In the genomic region with DNA sequence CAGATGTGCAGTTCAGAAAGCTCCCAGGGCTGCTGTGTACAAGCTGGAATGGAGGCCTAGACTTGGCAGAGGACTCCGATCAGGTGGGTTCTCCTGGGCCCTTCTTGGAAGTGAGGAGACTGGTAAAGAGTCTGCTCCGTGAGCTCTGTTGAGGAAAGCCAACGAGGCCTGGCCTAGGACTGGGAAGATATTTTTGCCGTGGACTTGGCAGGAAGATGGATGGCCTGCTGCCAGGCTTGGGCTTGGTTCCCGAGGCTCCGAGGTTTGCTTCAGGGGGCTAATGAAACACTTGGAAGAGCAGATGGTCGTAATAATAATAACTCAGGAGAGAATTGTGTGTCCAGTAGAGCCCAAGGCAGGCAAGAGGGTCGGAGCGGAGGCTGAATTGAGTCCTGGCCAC, we compare ENCODE assay signal across 13 cellular contexts. TPM values are rescaled to one million over a fixed set of nuclear protein-coding genes. Genes with fewer than 3 reads are reported as not detected.
DNase-seq lines count a peak whose midpoint lies in the region; ATAC-seq and TF ChIP-seq lines count a peak whose summit lies in the region.
"Had no signal": no experiment of that assay in that cellular context is flagged by ENCODE, and none has a peak within 500 bp of the region (broad histone marks: within the 10 kb centered on the region; RNA-seq: fewer than 3 reads in every experiment).

No MANE protein-coding gene starts in this region.

- WGBS in sigmoid colon, 2 donors: 65 to 66% methylated on average over 9 of the region's 9 CpGs

- TF ChIP-seq CTCF in HEK293 (tag by site-specific recombination; IDR thresholded peaks at IDR 0.05): no peak
- TF ChIP-seq CTCF in sigmoid colon (IDR thresholded peaks at IDR 0.05): no peak
- no peak for TF ChIP-seq CTCF in breast epithelium (IDR thresholded peaks at IDR 0.05)

- POLR2A ChIA-PET in HEK293 (lab: Yijun Ruan, JAX): interaction anchor here (0.8 to 1.6 kb wide), 5 partner anchors 9 to 126 kb away, joined by 3 to 10 read pairs (median 3); a partner anchor contains a TSS

- H3K4me1 ChIP-seq in HEK293 (ENCODE audit: control insufficient read depth, insufficient read depth, low read length) (no peaks in the 10 kb centered on the region), sigmoid colon (peaks cover 0 to 25% (median 17%) of the 10 kb centered on the region in 4 donors), breast epithelium (peaks cover 0 to 7% of the 10 kb centered on the region in 2 donors)

- intact Hi-C loops in left cardiac atrium (cut with DNase I) (no loop called here), sigmoid colon (cut with DNase I) (no loop called here), breast epithelium (cut with DNase I; ENCODE audit: low total_unique reads) (no loop called here)

- CTCF ChIA-PET in HEK293 (lab: Yijun Ruan, JAX): interaction anchor here (1.3 kb wide), 1 partner anchor 9 kb away, joined by 5 read pairs; no protein-coding TSS in a partner anchor

- peak; percentile 39 to 70 for ATAC-seq in left cardiac atrium
- ATAC-seq in GM21529 (IDR thresholded peaks at IDR 0.05; ENCODE audit: unreplicated experiment): no peak
- ATAC-seq: SK-N-SH treated with all-trans-retinoic acid at 6 μM for 48 hours had no signal

- TF ChIP-seq EP300 in sigmoid colon (IDR thresholded peaks at IDR 0.05): no peak

- H3K36me3 ChIP-seq in HEK293 (ENCODE audit: control insufficient read depth in 2 of 2, insufficient read depth in 1 of 2, low read length in 2 of 2) (peaks cover 0 to 38% of the 10 kb centered on the region in 2 experiments; a peak in 2 of 3 replicates), sigmoid colon (peaks cover 13 to 29% (median 18%) of the 10 kb centered on the region in 4 donors), breast epithelium (peaks cover 9% of the 10 kb centered on the region)

- H3K27ac ChIP-seq in HEK293 (ENCODE audit: extremely low read depth, low read depth, low read length) (peak overlapping the region; percentile 37; the same call in 1 of the 2 replicates), sigmoid colon (peak overlapping the region; percentile 37 to 72 (median 65)), breast epithelium (peak overlapping the region in 1 of 2 donors; percentile 14)
- H3K27ac ChIP-seq: tibial nerve, WERI-Rb-1 had no signal

- TF ChIP-seq POLR2A in sigmoid colon (IDR thresholded peaks at IDR 0.05) (no peak), breast epithelium (IDR thresholded peaks at IDR 0.05) (no peak)

- H3K27me3 ChIP-seq in sigmoid colon: peaks cover 0 to 25% (median 18%) of the 10 kb centered on the region in 3 donors
- peaks cover 0 to 8% of the 10 kb centered on the region in 2 donors for H3K27me3 ChIP-seq in breast epithelium

- H3K4me3 ChIP-seq in HEK293 (ENCODE audit: low read depth, low read length) (no peak overlapping the region), sigmoid colon (no peak overlapping the region), breast epithelium (no peak overlapping the region)
- H3K4me3 ChIP-seq: tibial nerve had no signal

- H3K9me3 ChIP-seq in HEK293 (ENCODE audit: control insufficient read depth, insufficient read depth, low read depth, low read length): no peaks in the 10 kb centered on the region
- H3K9me3 ChIP-seq in sigmoid colon: no peaks in the 10 kb centered on the region
- H3K9me3 ChIP-seq in breast epithelium: no peaks in the 10 kb centered on the region
- H3K9me3 ChIP-seq: tibial nerve had no signal

- DNase-seq in anterior cingulate cortex (lab: John Stamatoyannopoulos, UW) (peak in 52 of 58 donors; percentile 19 to 83 (median 60)), left cardiac atrium (no peak), sigmoid colon (peak; percentile 82), breast epithelium (ENCODE audit: low spot score in 2 of 2) (no peak), COLO829 (ENCODE audit: low spot score) (no peak), T-helper 1 cell (no peak)
- DNase-seq: activated naive CD4-positive, alpha-beta T cell treated with anti-CD3 and anti-CD28 coated beads, Interleukin-2, amount 10 ng/mL, durations not matched to agents 7 days and 5 days; NCI-H2107; WERI-Rb-1 had no signal

TF ChIP-seq in HEK293, 187 proteins besides CTCF, POLR2A, EP300 and RAD21 (continues in another document):
- TF ChIP-seq WT1 (tag by site-specific recombination; IDR thresholded peaks at IDR 0.05): no peak
- TF ChIP-seq BCL11B (tag by site-specific recombination; IDR thresholded peaks at IDR 0.05; ENCODE audit: low read depth): no peak
- TF ChIP-seq ZBTB7A (tag by site-specific recombination; IDR thresholded peaks at IDR 0.05; ENCODE audit: low read depth): no peak
- TF ChIP-seq, protein P1, sequence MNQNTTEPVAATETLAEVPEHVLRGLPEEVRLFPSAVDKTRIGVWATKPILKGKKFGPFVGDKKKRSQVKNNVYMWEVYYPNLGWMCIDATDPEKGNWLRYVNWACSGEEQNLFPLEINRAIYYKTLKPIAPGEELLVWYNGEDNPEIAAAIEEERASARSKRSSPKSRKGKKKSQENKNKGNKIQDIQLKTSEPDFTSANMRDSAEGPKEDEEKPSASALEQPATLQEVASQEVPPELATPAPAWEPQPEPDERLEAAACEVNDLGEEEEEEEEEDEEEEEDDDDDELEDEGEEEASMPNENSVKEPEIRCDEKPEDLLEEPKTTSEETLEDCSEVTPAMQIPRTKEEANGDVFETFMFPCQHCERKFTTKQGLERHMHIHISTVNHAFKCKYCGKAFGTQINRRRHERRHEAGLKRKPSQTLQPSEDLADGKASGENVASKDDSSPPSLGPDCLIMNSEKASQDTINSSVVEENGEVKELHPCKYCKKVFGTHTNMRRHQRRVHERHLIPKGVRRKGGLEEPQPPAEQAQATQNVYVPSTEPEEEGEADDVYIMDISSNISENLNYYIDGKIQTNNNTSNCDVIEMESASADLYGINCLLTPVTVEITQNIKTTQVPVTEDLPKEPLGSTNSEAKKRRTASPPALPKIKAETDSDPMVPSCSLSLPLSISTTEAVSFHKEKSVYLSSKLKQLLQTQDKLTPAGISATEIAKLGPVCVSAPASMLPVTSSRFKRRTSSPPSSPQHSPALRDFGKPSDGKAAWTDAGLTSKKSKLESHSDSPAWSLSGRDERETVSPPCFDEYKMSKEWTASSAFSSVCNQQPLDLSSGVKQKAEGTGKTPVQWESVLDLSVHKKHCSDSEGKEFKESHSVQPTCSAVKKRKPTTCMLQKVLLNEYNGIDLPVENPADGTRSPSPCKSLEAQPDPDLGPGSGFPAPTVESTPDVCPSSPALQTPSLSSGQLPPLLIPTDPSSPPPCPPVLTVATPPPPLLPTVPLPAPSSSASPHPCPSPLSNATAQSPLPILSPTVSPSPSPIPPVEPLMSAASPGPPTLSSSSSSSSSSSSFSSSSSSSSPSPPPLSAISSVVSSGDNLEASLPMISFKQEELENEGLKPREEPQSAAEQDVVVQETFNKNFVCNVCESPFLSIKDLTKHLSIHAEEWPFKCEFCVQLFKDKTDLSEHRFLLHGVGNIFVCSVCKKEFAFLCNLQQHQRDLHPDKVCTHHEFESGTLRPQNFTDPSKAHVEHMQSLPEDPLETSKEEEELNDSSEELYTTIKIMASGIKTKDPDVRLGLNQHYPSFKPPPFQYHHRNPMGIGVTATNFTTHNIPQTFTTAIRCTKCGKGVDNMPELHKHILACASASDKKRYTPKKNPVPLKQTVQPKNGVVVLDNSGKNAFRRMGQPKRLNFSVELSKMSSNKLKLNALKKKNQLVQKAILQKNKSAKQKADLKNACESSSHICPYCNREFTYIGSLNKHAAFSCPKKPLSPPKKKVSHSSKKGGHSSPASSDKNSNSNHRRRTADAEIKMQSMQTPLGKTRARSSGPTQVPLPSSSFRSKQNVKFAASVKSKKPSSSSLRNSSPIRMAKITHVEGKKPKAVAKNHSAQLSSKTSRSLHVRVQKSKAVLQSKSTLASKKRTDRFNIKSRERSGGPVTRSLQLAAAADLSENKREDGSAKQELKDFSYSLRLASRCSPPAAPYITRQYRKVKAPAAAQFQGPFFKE (tag by site-specific recombination; IDR thresholded peaks at IDR 0.05; ENCODE audit: borderline replicate concordance): no peak
- no peak for TF ChIP-seq ZNF311 (tag by site-specific recombination; IDR thresholded peaks at IDR 0.05; ENCODE audit: borderline replicate concordance)
- no peak for TF ChIP-seq ZNF174 (tag by site-specific recombination; IDR thresholded peaks at IDR 0.05)
- no peak for TF ChIP-seq ZNF529 (tag by site-specific recombination; IDR thresholded peaks at IDR 0.05; ENCODE audit: insufficient replicate concordance)
- no peak for TF ChIP-seq ZNF830 (tag by site-specific recombination; IDR thresholded peaks at IDR 0.05; ENCODE audit: low read depth)
- no peak for TF ChIP-seq REPIN1 (tag by site-specific recombination; IDR thresholded peaks at IDR 0.05; ENCODE audit: low read depth)
- TF ChIP-seq OVOL3 (tag by site-specific recombination; IDR thresholded peaks at IDR 0.05): no peak
- no peak for TF ChIP-seq KLF8 (tag by site-specific recombination; IDR thresholded peaks at IDR 0.05)

RNA-seq across cellular contexts. Expression of a gene that starts 3.9 kb away (rescaled TPM):
- total RNA-seq in left cardiac atrium (not detected), sigmoid colon (not detected), breast epithelium (under 1 TPM in 1 of 3 donors, not detected in 2; 0.44 TPM)
- polyA plus RNA-seq in sigmoid colon: not detected
- total RNA-seq: tibial nerve had no signal

RNA-seq across cellular contexts. Expression of a gene that starts 17.1 kb away (rescaled TPM):
- total RNA-seq in left cardiac atrium (10 to 100 TPM in 1 of 2 donors, 1 to 10 TPM in 1; 9.9 to 12.8 TPM), sigmoid colon (10 to 100 TPM; 39.3 to 50.7 (median 45.0) TPM), breast epithelium (10 to 100 TPM; 27.5 to 41.3 (median 34.9) TPM)
- 10 to 100 TPM; 12.6 to 25.2 (median 23.0) TPM for polyA plus RNA-seq in sigmoid colon

RNA-seq across cellular contexts. Expression of a gene that starts 19.3 kb away (rescaled TPM):
- total RNA-seq in left cardiac atrium: 10 to 100 TPM; 16.7 to 19.0 TPM
- 10 to 100 TPM in 1 of 4 donors, 1 to 10 TPM in 3; 5.1 to 14.1 (median 7.7) TPM for total RNA-seq in sigmoid colon
- polyA plus RNA-seq in sigmoid colon: 10 to 100 TPM in 2 of 3 donors, 1 to 10 TPM in 1; 6.0 to 12.3 (median 10.2) TPM
- total RNA-seq in breast epithelium: 10 to 100 TPM; 17.3 to 23.7 (median 21.6) TPM

RNA-seq across cellular contexts. Expression of a gene that starts 22.2 kb away (rescaled TPM):
- total RNA-seq in left cardiac atrium: 100 to 1,000 TPM; 282 to 298 TPM
- 100 to 1,000 TPM; 366 to 628 (median 532) TPM for total RNA-seq in sigmoid colon
- 100 to 1,000 TPM; 198 to 331 (median 307) TPM for polyA plus RNA-seq in sigmoid colon
- total RNA-seq in breast epithelium: 100 to 1,000 TPM; 471 to 569 (median 490) TPM

Comparison
In these comparisons a context has a peak if more than half of its experiments do, and no peak if none do; other contexts are left out.
1. DNase-seq: peak in anterior cingulate cortex (52 of 58) and sigmoid colon (single experiment); none in left cardiac atrium (single experiment), breast epithelium (0 of 2), COLO829 (single experiment) and T-helper 1 cell (0 of 5).